In the genomic region with DNA sequence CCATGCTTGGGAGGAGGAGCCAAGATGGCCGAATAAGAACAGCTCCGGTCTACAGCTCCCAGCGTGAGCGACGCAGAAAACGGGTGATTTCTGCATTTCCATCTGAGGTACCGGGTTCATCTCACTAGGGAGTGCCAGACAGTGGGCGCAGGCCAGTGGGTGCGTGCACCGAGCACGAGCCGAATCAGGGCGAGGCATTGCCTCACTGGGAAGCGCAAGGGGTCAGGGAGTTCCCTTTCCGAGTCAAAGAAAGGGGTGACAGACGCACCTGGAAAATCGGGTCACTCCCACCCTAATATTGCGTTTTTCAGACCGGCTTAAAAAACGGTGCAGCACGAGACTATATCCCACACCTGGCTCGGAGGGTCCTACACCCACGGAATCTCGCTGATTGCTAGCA, we compare ENCODE assay signal across 6 cellular contexts.
A peak's percentile ranks its signal among the peaks of the same experiment; 100 is the strongest.
DNase-seq lines count a peak whose midpoint lies in the region; TF ChIP-seq lines count a peak whose summit lies in the region.
"Not testable (repeated sequence)": the region's sequence is repeated elsewhere in the genome, so short reads cannot be mapped to it uniquely, and the experiment has no call there.

No MANE protein-coding gene starts in this region.

- H3K36me3 Mint-ChIP-seq in Caco-2 (ENCODE audit: insufficient read depth, unreplicated experiment); chondrocyte (ENCODE audit: low read depth): not testable (repeated sequence)

- not testable (repeated sequence) for H3K27me3 Mint-ChIP-seq in Caco-2 (ENCODE audit: insufficient read depth, unreplicated experiment); chondrocyte (ENCODE audit: low read depth)

- POLR2A ChIA-PET in Caco-2 (lab: Charles Lee) = not testable (repeated sequence)

- TF ChIP-seq CTCF in Caco-2 (IDR thresholded peaks at IDR 0.05; ENCODE audit: insufficient read depth in 1 of 2, low read depth in 1 of 2, low read length in 1 of 2, severe bottlenecking in 1 of 2, unreplicated experiment in 1 of 2); LNCaP clone FGC (IDR thresholded peaks at IDR 0.05; ENCODE audit: control insufficient read depth, extremely low read depth, insufficient read depth); chondrocyte (IDR thresholded peaks at IDR 0.05): not testable (repeated sequence)

- H3K27ac Mint-ChIP-seq in Caco-2 (ENCODE audit: unreplicated experiment); chondrocyte (ENCODE audit: unreplicated experiment): not testable (repeated sequence)

- H3K9me3 Mint-ChIP-seq in Caco-2 (ENCODE audit: unreplicated experiment) (peaks cover 13% of the 10 kb centered on the region), chondrocyte (ENCODE audit: low read depth) (peaks cover 39% of the 10 kb centered on the region)

- CTCF ChIA-PET in Caco-2 (lab: Charles Lee) = not testable (repeated sequence)

- not testable (repeated sequence) for H3K4me1 ChIP-seq in Caco-2; ES-I3 (ENCODE audit: insufficient read depth, low read length); NT2/D1 (ENCODE audit: insufficient read depth, insufficient read length)

- intact Hi-C loops in Caco-2 (cut with micrococcal nuclease; ENCODE audit: unreplicated experiment) = not testable (repeated sequence)

- peak overlapping the region; percentile 52 for H3K4me3 Mint-ChIP-seq in Caco-2 (ENCODE audit: unreplicated experiment)
- H3K4me3 Mint-ChIP-seq in chondrocyte (ENCODE audit: unreplicated experiment) = not testable (repeated sequence)

- not testable (repeated sequence) for DNase-seq in Caco-2; LNCaP clone FGC (ENCODE audit: low read depth); NT2/D1 (ENCODE audit: low read depth, low spot score)
- peak; percentile 50 for DNase-seq in chondrocyte (ENCODE audit: low spot score)
- peak; percentile 53 for DNase-seq in mesenteric fat pad (ENCODE audit: low spot score)

- H3K4me1 Mint-ChIP-seq in Caco-2 (ENCODE audit: low read depth, unreplicated experiment); chondrocyte (ENCODE audit: low read depth): not testable (repeated sequence)

- H3K9me3 ChIP-seq in Caco-2; ES-I3 (ENCODE audit: control insufficient read depth, insufficient read depth, low read length); NT2/D1 (ENCODE audit: insufficient read depth, low read length): not testable (repeated sequence)

- not testable (repeated sequence) for H3K27me3 ChIP-seq in Caco-2 (replicated peaks; ENCODE audit: control insufficient read depth, insufficient read depth, low read length); NT2/D1 (ENCODE audit: insufficient read depth, insufficient read length)

- BruUV-seq in Caco-2 (replicated peaks; lab: Mats Ljungman, UMichigan) = not testable (repeated sequence)

- peak overlapping the region; percentile 63 for H3K9ac ChIP-seq in ES-I3 (ENCODE audit: low read depth, low read length)
- H3K9ac ChIP-seq in NT2/D1 (ENCODE audit: insufficient read length, low read depth) = peak overlapping the region; percentile 42

- H3K4me3 ChIP-seq in Caco-2 (ENCODE audit: low read depth, low read length) (peak overlapping the region; percentile 25), LNCaP clone FGC (ENCODE audit: low read depth, low read length) (peak overlapping the region; percentile 21), NT2/D1 (ENCODE audit: insufficient read length, low read depth) (peak overlapping the region; percentile 43)

- not testable (repeated sequence) for H3K36me3 ChIP-seq in Caco-2 (ENCODE audit: control insufficient read depth, insufficient read depth, low read length); ES-I3 (ENCODE audit: insufficient read depth, low read length); NT2/D1 (ENCODE audit: insufficient read depth, insufficient read length, low read length)
